29 cellular contexts compared by ENCODE assay signal in genomic region chr3:139460096-139460495, GRCh38. TPM values are rescaled to one million over a fixed set of nuclear protein-coding genes. Genes with fewer than 3 reads are reported as not detected.
"Had no signal": no experiment of that assay in that cellular context is flagged by ENCODE, and none has a peak within 500 bp of the region (broad histone marks: within the 10 kb centered on the region; RNA-seq: fewer than 3 reads in every experiment).

No MANE protein-coding gene starts in this region.

- H3K4me1 Mint-ChIP-seq: endodermal cell; immature natural killer cell; stimulated activated effector memory CD8-positive, alpha-beta T cell treated with anti-CD3 and anti-CD28 coated beads, Interleukin-12 subunit alpha, Interleukin-12 subunit beta, amount 100 ng/mL, for 72 hours had no signal

- H3K4me3 Mint-ChIP-seq: endodermal cell; immature natural killer cell; naive B cell; stimulated activated effector memory CD8-positive, alpha-beta T cell treated with anti-CD3 and anti-CD28 coated beads, Interleukin-12 subunit alpha, Interleukin-12 subunit beta, amount 100 ng/mL, for 72 hours had no signal

- H3K9me3 ChIP-seq: colonic mucosa, left ventricle myocardium inferior, lower lobe of right lung, right atrium auricular region, sigmoid colon, tibial artery, upper lobe of right lung, vagina had no signal

- H3K27ac ChIP-seq: colonic mucosa, foreskin keratinocyte, left ventricle myocardium inferior, lower lobe of right lung, right atrium auricular region, sigmoid colon, tibial artery, upper lobe of right lung, vagina had no signal

- H3K4me2 ChIP-seq: smooth muscle cell had no signal

- H3K27ac Mint-ChIP-seq: endodermal cell; immature natural killer cell; naive B cell; stimulated activated effector memory CD8-positive, alpha-beta T cell treated with anti-CD3 and anti-CD28 coated beads, Interleukin-12 subunit alpha, Interleukin-12 subunit beta, amount 100 ng/mL, for 72 hours had no signal

- H3K36me3 ChIP-seq: colonic mucosa, left ventricle myocardium inferior, lower lobe of right lung, right atrium auricular region, sigmoid colon, tibial artery, upper lobe of right lung, vagina had no signal

- H3K9me3 Mint-ChIP-seq: endodermal cell; immature natural killer cell; naive B cell; stimulated activated effector memory CD8-positive, alpha-beta T cell treated with anti-CD3 and anti-CD28 coated beads, Interleukin-12 subunit alpha, Interleukin-12 subunit beta, amount 100 ng/mL, for 72 hours had no signal

- H3K4me1 ChIP-seq: colonic mucosa, lower lobe of right lung, right atrium auricular region, sigmoid colon, upper lobe of right lung, vagina had no signal

- FAIRE-seq: endothelial cell of umbilical vein, kidney had no signal

- H3K27me3 Mint-ChIP-seq: naive B cell had no signal

- H3K36me3 Mint-ChIP-seq: immature natural killer cell; stimulated activated effector memory CD8-positive, alpha-beta T cell treated with anti-CD3 and anti-CD28 coated beads, Interleukin-12 subunit alpha, Interleukin-12 subunit beta, amount 100 ng/mL, for 72 hours had no signal

- H3K27me3 ChIP-seq: colonic mucosa, foreskin keratinocyte, right atrium auricular region, sigmoid colon, tibial artery, upper lobe of right lung, vagina had no signal

- DNase-seq: colonic mucosa; dermis blood vessel endothelial cell; endodermal cell; erythroblast; foreskin keratinocyte; immature natural killer cell; kidney; left cardiac atrium; lower lobe of right lung; mesenchymal stem cell; naive B cell; posterior cingulate gyrus; sigmoid colon; stimulated activated CD4-positive, alpha-beta T cell treated with anti-CD3 and anti-CD28 coated beads, Interleukin-4, amount 100 ng/mL, for 1 hour; stimulated activated CD8-positive, alpha-beta memory T cell treated with anti-CD3 and anti-CD28 coated beads, Interleukin-4, amount 100 ng/mL, for 48 hours; stimulated activated naive CD8-positive, alpha-beta T cell treated with anti-CD3 and anti-CD28 coated beads, Interleukin-15, Interleukin-2, amounts not matched to agents 100 U/mL and 50 U/mL, for 24 hours; tibial artery; upper lobe of right lung had no signal

- H3K4me3 ChIP-seq: colonic mucosa, left ventricle myocardium inferior, lower lobe of right lung, right atrium auricular region, sigmoid colon, smooth muscle cell, tibial artery, upper lobe of right lung, vagina had no signal

RNA-seq across cellular contexts. Expression of gene RBP2, which starts 16.2 kb away (rescaled TPM):
- total RNA-seq: cerebellum, dermis blood vessel endothelial cell, endodermal cell, endothelial cell of umbilical vein, foreskin keratinocyte, kidney, left cardiac atrium, left ventricle myocardium inferior, osteocyte, pulmonary artery endothelial cell, right atrium auricular region, sigmoid colon, smooth muscle cell, temporal lobe, vagina had no signal
- polyA plus RNA-seq: endothelial cell of umbilical vein, foreskin keratinocyte, immature natural killer cell, neural cell, smooth muscle cell had no signal
